10 cellular contexts compared by ENCODE assay signal in genomic region chr15:64855206-64856000, GRCh38. TPM values are rescaled to one million over a fixed set of nuclear protein-coding genes. Genes with fewer than 3 reads are reported as not detected.
DNase-seq lines count a peak whose midpoint lies in the region; ATAC-seq, FAIRE-seq and TF ChIP-seq lines count a peak whose summit lies in the region.
"Had no signal": no experiment of that assay in that cellular context is flagged by ENCODE, and none has a peak within 500 bp of the region (broad histone marks: within the 10 kb centered on the region; RNA-seq: fewer than 3 reads in every experiment).

No MANE protein-coding gene starts in this region.

- H4K8ac ChIP-seq in IMR-90 (ENCODE audit: low read depth in 2 of 2, low read length in 2 of 2) (peak overlapping the region; percentile 77; a peak in 3 of 4 replicates), H1 (ENCODE audit: extremely low read depth, insufficient read depth, low read length) (no peak overlapping the region)

- H3K36me3 ChIP-seq in IMR-90 (ENCODE audit: control insufficient read depth, insufficient read depth, low read length) (peaks cover 66% of the 10 kb centered on the region), H1 (ENCODE audit: control insufficient read depth in 2 of 4, insufficient read depth in 4 of 4, low read length in 3 of 4) (peaks cover 4 to 29% (median 11%) of the 10 kb centered on the region in 4 experiments; a peak in 6 of 8 replicates)

- H3K4me1 ChIP-seq in IMR-90 (ENCODE audit: control insufficient read depth, insufficient read depth, low read length) (peaks cover 72% of the 10 kb centered on the region), H1 (replicated peaks in 1 of 4; ENCODE audit: control insufficient read depth in 3 of 4, insufficient read depth in 4 of 4, low read length in 3 of 4) (peaks cover 12 to 26% (median 20%) of the 10 kb centered on the region in 4 experiments)

- H2AFZ ChIP-seq in IMR-90 (replicated peaks; ENCODE audit: low read length, poor library complexity) (peak overlapping the region; percentile 24), H1 (ENCODE audit: low read length) (no peak overlapping the region)

- in situ Hi-C loops in IMR-90 (cut with MboI; ENCODE audit: low sequenced_read_pairs), result no loop called here

- peak overlapping the region; percentile 98 for H2BK5ac ChIP-seq in IMR-90 (ENCODE audit: low read depth, low read length, poor library complexity, severe bottlenecking)
- peak overlapping the region; percentile 66; the same call in 1 of the 2 replicates for H2BK5ac ChIP-seq in H1 (ENCODE audit: low read depth, low read length)

- dilution Hi-C loops in IMR-90 (cut with HindIII; ENCODE audit: low sequenced_read_pairs, unreplicated experiment), result no loop called here

- H3K9ac ChIP-seq in IMR-90 (ENCODE audit: low read depth, low read length) (peak overlapping the region; percentile 49), H1 (replicated peaks in 1 of 4; ENCODE audit: extremely low read depth in 1 of 4, low read depth in 3 of 4, low read length in 3 of 4) (no peak overlapping the region)

- intact Hi-C loops in IMR-90 (cut with micrococcal nuclease), result loop anchor here (5.0 kb wide), 1 partner anchor 132 kb away; the partner anchor contains the start of gene SPG21

- H4K20me1 ChIP-seq in IMR-90 (ENCODE audit: insufficient read depth, low read length) (peaks cover 42% of the 10 kb centered on the region), H1 (replicated peaks in 1 of 2; ENCODE audit: control insufficient read depth in 1 of 2, insufficient read depth in 2 of 2, low read length in 2 of 2) (peaks cover 2 to 26% of the 10 kb centered on the region in 2 experiments)

- no TSS peak for BruUV-seq in IMR-90 (replicated peaks; lab: Mats Ljungman, UMichigan)

- no peak for TF ChIP-seq CTCF in AG10803 (conservative IDR thresholded peaks at IDR 0.05; ENCODE audit: low read length)
- no peak for TF ChIP-seq CTCF in IMR-90 (conservative IDR thresholded peaks at IDR 0.05; ENCODE audit: low read depth, low read length)
- no peak for TF ChIP-seq CTCF in H1 (IDR thresholded peaks at IDR 0.05; ENCODE audit: control extremely low read depth in 1 of 3, insufficient read depth in 1 of 3, low read depth in 1 of 3, low read length in 3 of 3)
- TF ChIP-seq CTCF in neural crest cell (conservative IDR thresholded peaks at IDR 0.05), result no peak

- H2AK5ac ChIP-seq in IMR-90 (ENCODE audit: low read depth, low read length), result peak overlapping the region; percentile 98
- no peak overlapping the region for H2AK5ac ChIP-seq in H1 (ENCODE audit: low read depth, low read length)

- peaks cover 62% of the 10 kb centered on the region for H3K9me1 ChIP-seq in IMR-90 (ENCODE audit: insufficient read depth, low read length)

- H3K27ac ChIP-seq in IMR-90 (ENCODE audit: insufficient read depth, low read length) (peak overlapping the region; percentile 96), H1 (ENCODE audit: low read depth, low read length) (no peak overlapping the region)

- H3K4ac ChIP-seq in IMR-90 (ENCODE audit: low read depth, low read length), result peak overlapping the region; percentile 99
- H3K4ac ChIP-seq in H1 (replicated peaks; ENCODE audit: insufficient read length, low read depth, low read length), result no peak overlapping the region

- peaks cover 48% of the 10 kb centered on the region for H3K4me1 Mint-ChIP-seq in neural crest cell

- TF ChIP-seq EP300 in H1 (IDR thresholded peaks at IDR 0.05; ENCODE audit: borderline replicate concordance in 1 of 2, low read depth in 2 of 2, low read length in 2 of 2), result no peak

- H3K14ac ChIP-seq in IMR-90 (replicated peaks; ENCODE audit: low read depth, low read length) (peak overlapping the region; percentile 87), H1 (ENCODE audit: insufficient read length) (no peak overlapping the region)

- H2BK12ac ChIP-seq in H1 (ENCODE audit: low read depth, low read length), result no peak overlapping the region

- WGBS in IMR-90 (ENCODE audit: extremely low coverage in 2 of 2, insufficient read length in 1 of 2), 2 experiments, result 0% methylated on average over 2 of the region's 7 CpGs; no CpG with 5 or more reads in 1 of the 2 experiments
- 91% methylated on average over 7 of the region's 7 CpGs; no CpG with 5 or more reads in 1 of the 2 experiments for WGBS in H1 (ENCODE audit: extremely low coverage in 1 of 2, insufficient coverage in 1 of 2, insufficient read length in 1 of 2, insufficient replicate concordance in 2 of 2, low coverage in 1 of 2, low lambda C conversion rate in 2 of 2, missing lambda C conversion rate in 1 of 2), 2 experiments

- no peaks in the 10 kb centered on the region for H3K23me2 ChIP-seq in H1 (ENCODE audit: low read depth, low read length)

- TF ChIP-seq RAD21 in IMR-90 (IDR thresholded peaks at IDR 0.05; ENCODE audit: low read length) (peak; percentile 15; the same call in 1 of the 2 replicates), H1 (IDR thresholded peaks at IDR 0.05 in 1 of 2, conservative IDR thresholded peaks at IDR 0.05 in 1 of 2; ENCODE audit: low read depth in 2 of 2, low read length in 2 of 2) (no peak)

- no peaks in the 10 kb centered on the region for H3K27me3 ChIP-seq in IMR-90 (ENCODE audit: control insufficient read depth, insufficient read depth, low read length)
- H3K27me3 ChIP-seq in H1 (replicated peaks in 1 of 4; ENCODE audit: control insufficient read depth in 3 of 4, extremely low read depth in 1 of 4, insufficient read depth in 3 of 4, low read length in 3 of 4), result no peaks in the 10 kb centered on the region

- H2AK9ac ChIP-seq in IMR-90 (replicated peaks; ENCODE audit: low read depth, low read length, poor library complexity), result peak overlapping the region; percentile 100

- FAIRE-seq in H1 (lab: Jason Lieb, UNC), result no peak

- H3K4me2 ChIP-seq in IMR-90 (ENCODE audit: low read depth, low read length) (no peak overlapping the region), H1 (ENCODE audit: insufficient read depth in 1 of 2, low read depth in 2 of 2, low read length in 2 of 2) (no peak overlapping the region)

- H3K27me3 Mint-ChIP-seq in neural crest cell (ENCODE audit: low read depth), result peaks cover 29% of the 10 kb centered on the region

- CTCF ChIA-PET in IMR-90 (lab: Yijun Ruan, JAX), result interaction anchor here (1.0 to 1.4 kb wide), 2 partner anchors 14 to 27 kb away, joined by 3 read pairs; no protein-coding TSS in a partner anchor
- CTCF ChIA-PET in H1 (lab: Charles Lee; ENCODE audit: partially characterized antibody), result interaction anchor here (0.5 to 2.6 kb wide), 9 partner anchors 11 to 198 kb away, joined by 3 to 6 read pairs (median 3); no protein-coding TSS in a partner anchor

- TF ChIP-seq POLR2A in IMR-90 (IDR thresholded peaks at IDR 0.05; ENCODE audit: low read depth, low read length) (no peak), H1 (IDR thresholded peaks at IDR 0.05; ENCODE audit: control extremely low read depth in 1 of 2, low read depth in 2 of 2, low read length in 2 of 2) (no peak)

- H4K5ac ChIP-seq in IMR-90 (ENCODE audit: low read depth, low read length), result peak overlapping the region; percentile 65
- no peak overlapping the region for H4K5ac ChIP-seq in H1 (ENCODE audit: insufficient read length, low read depth, low read length)

- H3K56ac ChIP-seq in IMR-90 (ENCODE audit: extremely low read depth, insufficient read depth, low read length) (peak overlapping the region; percentile 53; the same call in 1 of the 2 replicates), H1 (replicated peaks; ENCODE audit: insufficient read length, low read depth, low read length) (no peak overlapping the region)

- no peaks in the 10 kb centered on the region for H3K9me3 Mint-ChIP-seq in neural crest cell

- peak overlapping the region; percentile 94; the same call in 1 of the 2 replicates for H3K23ac ChIP-seq in IMR-90 (ENCODE audit: low read depth, low read length)
- no peak overlapping the region for H3K23ac ChIP-seq in H1 (ENCODE audit: insufficient read length)

- H3K4me3 ChIP-seq in AG10803 (ENCODE audit: low read length) (no peak overlapping the region), IMR-90 (ENCODE audit: insufficient read depth, low read depth, low read length) (no peak overlapping the region), H1 (ENCODE audit: extremely low read depth in 1 of 4, insufficient read depth in 2 of 4, low read depth in 3 of 4, low read length in 4 of 4) (no peak overlapping the region)

- ATAC-seq in IMR-90 (ENCODE audit: low read depth) (peak; percentile 19), GM18520 (IDR thresholded peaks at IDR 0.05; ENCODE audit: unreplicated experiment) (no peak)

- H3K79me2 ChIP-seq in H1 (ENCODE audit: control insufficient read depth in 1 of 2, insufficient read depth in 2 of 2, low read length in 2 of 2), result peaks cover 0 to 54% of the 10 kb centered on the region in 2 experiments; a peak in 2 of 4 replicates

- H2BK120ac ChIP-seq in IMR-90 (ENCODE audit: low read depth, low read length) (peak overlapping the region; percentile 88), H1 (replicated peaks; ENCODE audit: low read depth, low read length) (no peak overlapping the region)

- H2BK15ac ChIP-seq in IMR-90 (ENCODE audit: low read depth, low read length) (peak overlapping the region; percentile 85; the same call in 2 of the 3 replicates), H1 (ENCODE audit: low read length) (no peak overlapping the region)

- H3K79me1 ChIP-seq in IMR-90 (ENCODE audit: low read depth in 1 of 2, low read length in 2 of 2) (peaks cover 61 to 89% of the 10 kb centered on the region in 2 experiments), H1 (ENCODE audit: low read depth, low read length) (peaks cover 21% of the 10 kb centered on the region)

- no peaks in the 10 kb centered on the region for H3K9me3 ChIP-seq in IMR-90 (ENCODE audit: control insufficient read depth, insufficient read depth, low read length)
- H3K9me3 ChIP-seq in H1 (ENCODE audit: insufficient read depth in 2 of 2, low read depth in 1 of 2, low read length in 1 of 2), result no peaks in the 10 kb centered on the region

- POLR2A ChIA-PET in IMR-90 (lab: Charles Lee; ENCODE audit: unreplicated experiment), result interaction anchor here (0.5 kb wide), 1 partner anchor 58 kb away, joined by 4 read pairs; no protein-coding TSS in a partner anchor
- POLR2A ChIA-PET in H1 (lab: Charles Lee; ENCODE audit: partially characterized antibody), result interaction anchor here (1.0 to 2.9 kb wide), 10 partner anchors 9 to 82 kb away, joined by 3 to 10 read pairs (median 3); partner anchors contain the start of gene PIF1

- peak overlapping the region; percentile 75 for H3K18ac ChIP-seq in IMR-90 (ENCODE audit: low read depth, low read length)
- no peak overlapping the region for H3K18ac ChIP-seq in H1 (ENCODE audit: extremely low read depth, low read length)

- DNase-seq in AG10803 (ENCODE audit: low read depth) (peak; percentile 91), IMR-90 (peak; percentile 65), H1 (ENCODE audit: low read depth in 1 of 2, low spot score in 2 of 2) (no peak), neural crest cell (ENCODE audit: low read depth, low spot score) (no peak), NCI-H2227 treated with DMSO at 0.1 percent for 48 hours (lab: John Stamatoyannopoulos, UW) (no peak), cerebellar nuclear complex (lab: John Stamatoyannopoulos, UW) (no peak)
- DNase-seq in effector CD8-positive, alpha-beta T cell (lab: John Stamatoyannopoulos, UW), result no peak
- DNase-seq: DMS53, trophoblast cell had no signal

- H3K4me3 Mint-ChIP-seq in neural crest cell, result no peak overlapping the region

- H3K27ac Mint-ChIP-seq in neural crest cell (ENCODE audit: unreplicated experiment), result peak overlapping the region; percentile 10

- H4K91ac ChIP-seq in IMR-90 (ENCODE audit: insufficient read depth, low read depth, low read length) (peak overlapping the region; percentile 99), H1 (replicated peaks; ENCODE audit: insufficient read length, low read length) (no peak overlapping the region)

- H2BK20ac ChIP-seq in IMR-90 (ENCODE audit: low read depth, low read length), result peak overlapping the region; percentile 92
- H2BK20ac ChIP-seq in H1 (ENCODE audit: low read length), result no peak overlapping the region

- peaks cover 23% of the 10 kb centered on the region for H3K36me3 Mint-ChIP-seq in neural crest cell (ENCODE audit: low read depth)

RNA-seq across cellular contexts. Expression of gene PLEKHO2, which starts 13.7 kb away (rescaled TPM):
- total RNA-seq in IMR-90 (2012; rRNA removed) (18.6 and 19.0 TPM in 2 replicates), neural crest cell (18.2 and 18.9 TPM in 2 replicates)
- polyA plus RNA-seq in IMR-90 (2012; rRNA removed) (22.5 and 24.6 TPM in 2 replicates), H1 (2011; rRNA removed) (16.9 and 19.7 TPM in 2 replicates)
- polyA plus RNA-seq in IMR-90 (2012; cell fraction: cytosol; rRNA removed), result 12.6 and 25.0 TPM in 2 replicates
- 37.2 and 43.5 TPM in 2 replicates for polyA plus RNA-seq in IMR-90 (2012; cell fraction: nucleus; rRNA removed; ENCODE audit: low replicate concordance)
- total RNA-seq in H1 (2021; fragmentation: NEBNext Ultra II Directional; extraction: Animal tissue kit (Norgen Biotek cat#: 25700)), result 20.1 and 20.3 TPM in 2 replicates
- polyA plus RNA-seq in H1 (2011; cell fraction: cytosol; rRNA removed), result 16.6 TPM
- 31.1 TPM for polyA plus RNA-seq in H1 (2011; cell fraction: nucleus; rRNA removed)
- 18.9 to 22.4 TPM (median 21.2 TPM) in 4 replicates for polyA plus RNA-seq in H1 (2012, experiment 1 of 2)
- polyA plus RNA-seq in H1 (2012, experiment 2 of 2), result 20.6 TPM
- 12.5 TPM for polyA plus RNA-seq in H1 (2013, experiment 1 of 2)
- 12.7 TPM for polyA plus RNA-seq in H1 (2013, experiment 2 of 2)
- 13.3 and 19.6 TPM in 2 replicates for polyA minus RNA-seq in H1 (2011; rRNA and poly(A)+ RNA removed)
- polyA minus RNA-seq in H1 (2011; cell fraction: cytosol; rRNA and poly(A)+ RNA removed), result 14.6 TPM
- 11.1 TPM for polyA minus RNA-seq in H1 (2011; cell fraction: nucleus; rRNA and poly(A)+ RNA removed)

RNA-seq across cellular contexts. Expression of gene PIF1, which starts 30.0 kb away (rescaled TPM):
- 3.9 and 5.3 TPM in 2 replicates for total RNA-seq in IMR-90 (2012; rRNA removed)
- 19.2 and 19.9 TPM in 2 replicates for polyA plus RNA-seq in IMR-90 (2012; rRNA removed)
- 10.6 and 10.8 TPM in 2 replicates for polyA plus RNA-seq in IMR-90 (2012; cell fraction: cytosol; rRNA removed)
- polyA plus RNA-seq in IMR-90 (2012; cell fraction: nucleus; rRNA removed; ENCODE audit: low replicate concordance), result 72.6 and 161 TPM in 2 replicates
- total RNA-seq in H1 (2021; fragmentation: NEBNext Ultra II Directional; extraction: Animal tissue kit (Norgen Biotek cat#: 25700)), result 136 and 138 TPM in 2 replicates
- 73.3 and 109 TPM in 2 replicates for polyA plus RNA-seq in H1 (2011; rRNA removed)
- polyA plus RNA-seq in H1 (2011; cell fraction: cytosol; rRNA removed), result 187 TPM
- polyA plus RNA-seq in H1 (2011; cell fraction: nucleus; rRNA removed), result 354 TPM
- 86.6 to 119 TPM (median 110 TPM) in 4 replicates for polyA plus RNA-seq in H1 (2012, experiment 1 of 2)
- 48.2 TPM for polyA plus RNA-seq in H1 (2012, experiment 2 of 2)
- polyA plus RNA-seq in H1 (2013, experiment 1 of 2), result 97.6 TPM
- 85.4 TPM for polyA plus RNA-seq in H1 (2013, experiment 2 of 2)
- 36.6 and 38.3 TPM in 2 replicates for polyA minus RNA-seq in H1 (2011; rRNA and poly(A)+ RNA removed)
- polyA minus RNA-seq in H1 (2011; cell fraction: cytosol; rRNA and poly(A)+ RNA removed), result 57.2 TPM
- polyA minus RNA-seq in H1 (2011; cell fraction: nucleus; rRNA and poly(A)+ RNA removed), result 83.5 TPM
- total RNA-seq in neural crest cell, result 53.2 and 62.7 TPM in 2 replicates

RNA-seq across cellular contexts. Expression of gene ANKDD1A, which starts 56.3 kb away (rescaled TPM):
- total RNA-seq in IMR-90 (2012; rRNA removed) (2.8 and 3.6 TPM in 2 replicates), neural crest cell (4.4 and 4.6 TPM in 2 replicates)
- polyA plus RNA-seq in IMR-90 (2012; rRNA removed) (3.0 and 4.9 TPM in 2 replicates), H1 (2011; rRNA removed) (4.1 and 6.8 TPM in 2 replicates)
- 2.1 and 4.6 TPM in 2 replicates for polyA plus RNA-seq in IMR-90 (2012; cell fraction: cytosol; rRNA removed)
- polyA plus RNA-seq in IMR-90 (2012; cell fraction: nucleus; rRNA removed; ENCODE audit: low replicate concordance), result 9.8 and 13.4 TPM in 2 replicates
- 5.0 and 5.7 TPM in 2 replicates for total RNA-seq in H1 (2021; fragmentation: NEBNext Ultra II Directional; extraction: Animal tissue kit (Norgen Biotek cat#: 25700))
- 5.8 TPM for polyA plus RNA-seq in H1 (2011; cell fraction: cytosol; rRNA removed)
- 24.6 TPM for polyA plus RNA-seq in H1 (2011; cell fraction: nucleus; rRNA removed)
- 3.7 to 5.5 TPM (median 4.6 TPM) in 4 replicates for polyA plus RNA-seq in H1 (2012, experiment 1 of 2)
- polyA plus RNA-seq in H1 (2012, experiment 2 of 2), result 1.8 TPM
- polyA plus RNA-seq in H1 (2013, experiment 1 of 2), result 2.9 TPM
- 3.0 TPM for polyA plus RNA-seq in H1 (2013, experiment 2 of 2)
- 7.9 and 11.9 TPM in 2 replicates for polyA minus RNA-seq in H1 (2011; rRNA and poly(A)+ RNA removed)
- 3.4 TPM for polyA minus RNA-seq in H1 (2011; cell fraction: cytosol; rRNA and poly(A)+ RNA removed)
- 20.7 TPM for polyA minus RNA-seq in H1 (2011; cell fraction: nucleus; rRNA and poly(A)+ RNA removed)

Comparison
In these comparisons a context has a peak if more than half of its experiments do, and no peak if none do; other contexts are left out.
1. DNase-seq: peak in AG10803 (single experiment) and IMR-90 (single experiment); none in H1 (0 of 2), neural crest cell (single experiment), NCI-H2227 treated with DMSO at 0.1 percent for 48 hours (single experiment), cerebellar nuclear complex (0 of 2) and effector CD8-positive, alpha-beta T cell (single experiment).